Comparison of ENCODE assay signal across 16 cellular contexts in the genomic region with DNA sequence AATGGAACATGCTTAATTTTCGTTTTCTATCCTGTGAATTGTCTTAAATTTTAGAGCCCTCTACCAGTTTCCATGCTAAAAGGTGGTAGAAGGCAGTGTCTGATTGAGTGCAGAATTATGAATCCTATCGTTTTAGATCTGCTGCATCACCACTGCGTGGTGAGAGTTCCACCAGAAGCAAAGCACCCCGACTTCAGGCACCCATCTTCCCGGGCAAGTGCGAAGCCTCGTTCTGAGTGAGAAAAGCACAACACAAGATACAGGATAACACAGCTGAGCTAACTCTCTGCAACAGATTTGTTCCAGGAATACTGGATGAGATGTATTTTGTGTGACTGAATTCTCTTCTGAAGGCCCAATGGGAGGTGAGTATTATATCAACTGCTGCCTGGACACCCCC.
A peak's percentile ranks its signal among the peaks of the same experiment; 100 is the strongest.
DNase-seq lines count a peak whose midpoint lies in the region; ATAC-seq and TF ChIP-seq lines count a peak whose summit lies in the region.
"Had no signal": no experiment of that assay in that cellular context is flagged by ENCODE, and none has a peak within 500 bp of the region (broad histone marks: within the 10 kb centered on the region; RNA-seq: fewer than 3 reads in every experiment).

No MANE protein-coding gene starts in this region.

- DNase-seq in esophagus muscularis mucosa (ENCODE audit: extremely low spot score) (peak; percentile 39), lung (ENCODE audit: low spot score) (peak; percentile 10), NCI-H1092 treated with DMSO at 0.1 percent for 48 hours (lab: John Stamatoyannopoulos, UW) (no peak), AML-193 (lab: John Stamatoyannopoulos, UW) (no peak), NCI-H1694 treated with DMSO at 0.1 percent for 48 hours (lab: John Stamatoyannopoulos, UW) (no peak)
- DNase-seq: 8988T; BE2C; C1 segment of cervical spinal cord; Caco-2; Calu3; CD4-positive, alpha-beta memory T cell; CD4-positive, CD25-positive, alpha-beta regulatory T cell; DMS79 treated with DMSO at 0.1 percent for 48 hours; GF-D8 had no signal

- no peak overlapping the region for H3K27ac ChIP-seq in OCI-LY3 (ENCODE audit: low read length)
- no peak overlapping the region for H3K27ac ChIP-seq in esophagus muscularis mucosa (replicated peaks in 1 of 4)
- no peak overlapping the region for H3K27ac ChIP-seq in lung (ENCODE audit: low read depth in 1 of 2, low read length in 1 of 2)
- H3K27ac ChIP-seq: BLaER1 had no signal

- no peak overlapping the region for H2AFZ ChIP-seq in OCI-LY3 (ENCODE audit: low read depth, low read length)

- H3K27me3 ChIP-seq in OCI-LY3 (ENCODE audit: low read depth, low read length), result no peaks in the 10 kb centered on the region
- H3K27me3 ChIP-seq in esophagus muscularis mucosa, result no peaks in the 10 kb centered on the region
- H3K27me3 ChIP-seq in lung (ENCODE audit: control insufficient read depth, insufficient read depth), result no peaks in the 10 kb centered on the region
- H3K27me3 ChIP-seq: BE2C, BLaER1 had no signal

- peaks cover 33% of the 10 kb centered on the region for H3K4me1 ChIP-seq in OCI-LY3 (ENCODE audit: low read length)
- H3K4me1 ChIP-seq in esophagus muscularis mucosa, result no peaks in the 10 kb centered on the region
- H3K4me1 ChIP-seq in lung (ENCODE audit: control insufficient read depth in 2 of 2, insufficient read depth in 2 of 2, low read length in 2 of 2), result no peaks in the 10 kb centered on the region
- H3K4me1 ChIP-seq: Caco-2 had no signal

- TF ChIP-seq CTCF in OCI-LY3 (IDR thresholded peaks at IDR 0.05; ENCODE audit: low read depth, low read length) (no peak), esophagus muscularis mucosa (IDR thresholded peaks at IDR 0.05) (no peak), lung (IDR thresholded peaks at IDR 0.05; ENCODE audit: control extremely low read depth, extremely low read depth) (no peak)

- H3K79me2 ChIP-seq in OCI-LY3 (ENCODE audit: low read length), result no peaks in the 10 kb centered on the region

- no peaks in the 10 kb centered on the region for H3K36me3 ChIP-seq in OCI-LY3 (replicated peaks; ENCODE audit: low read depth, low read length)
- H3K36me3 ChIP-seq in esophagus muscularis mucosa, result no peaks in the 10 kb centered on the region
- H3K36me3 ChIP-seq in lung (ENCODE audit: control insufficient read depth in 2 of 2, insufficient read depth in 2 of 2, low read length in 2 of 2), result no peaks in the 10 kb centered on the region
- H3K36me3 ChIP-seq: BE2C, BLaER1 had no signal

- peak overlapping the region; percentile 14; the same call in 1 of the 2 replicates for H3K4me2 ChIP-seq in OCI-LY3 (ENCODE audit: low read length)
- H3K4me2 ChIP-seq: BLaER1 had no signal

- intact Hi-C loops in esophagus muscularis mucosa (cut with DNase I), result no loop called here

- H3K9me3 ChIP-seq in OCI-LY3 (ENCODE audit: insufficient read depth, low read length) (no peaks in the 10 kb centered on the region), esophagus muscularis mucosa (no peaks in the 10 kb centered on the region), lung (ENCODE audit: control insufficient read depth in 2 of 2, insufficient read depth in 1 of 2, low read length in 1 of 2) (no peaks in the 10 kb centered on the region)
- H3K9me3 ChIP-seq: BE2C, BLaER1, Caco-2 had no signal

- no peak overlapping the region for H3K9ac ChIP-seq in OCI-LY3 (ENCODE audit: low read length)
- H3K9ac ChIP-seq: BLaER1 had no signal

- no peak overlapping the region for H3K4me3 ChIP-seq in OCI-LY3 (ENCODE audit: low read length)
- H3K4me3 ChIP-seq in esophagus muscularis mucosa, result no peak overlapping the region
- H3K4me3 ChIP-seq in lung, result no peak overlapping the region
- H3K4me3 ChIP-seq: BLaER1 had no signal

- no peak for ATAC-seq in lung (ENCODE audit: insufficient read depth, low FRiP score)

- TF ChIP-seq EP300 in esophagus muscularis mucosa (IDR thresholded peaks at IDR 0.05), result no peak

- H4K20me1 ChIP-seq in OCI-LY3 (ENCODE audit: insufficient read depth, low read length), result no peaks in the 10 kb centered on the region
- H4K20me1 ChIP-seq: BLaER1 had no signal

- WGBS in esophagus muscularis mucosa, result 86% methylated on average over 7 of the region's 7 CpGs
- 90 to 91% methylated on average over 7 of the region's 7 CpGs for WGBS in lung, 2 donors

- TF ChIP-seq POLR2A in esophagus muscularis mucosa (IDR thresholded peaks at IDR 0.05; ENCODE audit: low read depth), result no peak

Comparison
In these comparisons a context has a peak if more than half of its experiments do, and no peak if none do; other contexts are left out.
1. DNase-seq: peak in esophagus muscularis mucosa (single experiment) and lung (single experiment); none in NCI-H1092 treated with DMSO at 0.1 percent for 48 hours (single experiment), AML-193 (0 of 2) and NCI-H1694 treated with DMSO at 0.1 percent for 48 hours (single experiment).